1 cellular context compared by ENCODE assay signal in genomic region chr16:3029499-3030127, GRCh38.
TF ChIP-seq lines count a peak whose summit lies in the region.

No MANE protein-coding gene starts in this region.

TF ChIP-seq in H1, 55 proteins besides CTCF, POLR2A, EP300 and RAD21 (continued from another document):
- TF ChIP-seq NANOG (IDR thresholded peaks at IDR 0.05; ENCODE audit: insufficient read depth, low read depth, low read length, poor library complexity, severe bottlenecking) (no peak), ATF2 (IDR thresholded peaks at IDR 0.05; ENCODE audit: low read length) (no peak), SIX5 (IDR thresholded peaks at IDR 0.05; ENCODE audit: low read depth, low read length) (no peak), SP1 (IDR thresholded peaks at IDR 0.05; ENCODE audit: low read depth, low read length) (no peak), POLR2AphosphoS5 (IDR thresholded peaks at IDR 0.05; ENCODE audit: low read depth, low read length) (no peak), BACH1 (IDR thresholded peaks at IDR 0.05; ENCODE audit: low read length) (no peak), YY1 (IDR thresholded peaks at IDR 0.05; ENCODE audit: low read depth, low read length) (no peak), EGR1 (IDR thresholded peaks at IDR 0.05; ENCODE audit: borderline replicate concordance, low read depth, low read length) (no peak)
